Comparison of ENCODE assay signal across 8 cellular contexts in genomic region chr14:69615471-69616407, GRCh38. TPM values are rescaled to one million over a fixed set of nuclear protein-coding genes. Genes with fewer than 3 reads are reported as not detected.
A peak's percentile ranks its signal among the peaks of the same experiment; 100 is the strongest.
DNase-seq lines count a peak whose midpoint lies in the region; ATAC-seq and TF ChIP-seq lines count a peak whose summit lies in the region.

No MANE protein-coding gene starts in this region.

- no peaks in the 10 kb centered on the region for H3K27me3 Mint-ChIP-seq in activated naive CD8-positive, alpha-beta T cell treated with anti-CD3 and anti-CD28 coated beads, Interleukin-2, amount 50 U/mL, for 24 hours

- DNase-seq in AG04449 (ENCODE audit: low read depth, low spot score) (no peak), NCI-H2196 treated with DMSO at 0.1 percent for 48 hours (lab: John Stamatoyannopoulos, UW; ENCODE audit: unreplicated experiment) (peak; percentile 59), left ventricle myocardium inferior (no peak), H7 (no peak)
- DNase-seq in activated naive CD8-positive, alpha-beta T cell treated with anti-CD3 and anti-CD28 coated beads, Interleukin-2, amount 50 U/mL, for 24 hours: no peak

- intact Hi-C loops in left ventricle myocardium inferior (cut with micrococcal nuclease): no loop called here

- ATAC-seq in GM18517 (IDR thresholded peaks at IDR 0.05; ENCODE audit: unreplicated experiment) (peak; percentile 69), HG02973 (IDR thresholded peaks at IDR 0.05; ENCODE audit: unreplicated experiment) (peak; percentile 42)
- peak; percentile 31 for ATAC-seq in activated naive CD8-positive, alpha-beta T cell treated with anti-CD3 and anti-CD28 coated beads, Interleukin-2, amount 50 U/mL, for 24 hours

- H3K4me3 ChIP-seq in AG04449 (ENCODE audit: low read depth, low read length): peak overlapping the region; percentile 45
- H3K4me3 ChIP-seq in left ventricle myocardium inferior: peak overlapping the region; percentile 49
- peak overlapping the region in 3 of 7 experiments; percentile 4 to 16 (median 11) for H3K4me3 ChIP-seq in skin epidermis
- H3K4me3 ChIP-seq in H7 (ENCODE audit: insufficient read depth, low read depth, low read length): no peak overlapping the region

- H3K9me3 Mint-ChIP-seq in activated naive CD8-positive, alpha-beta T cell treated with anti-CD3 and anti-CD28 coated beads, Interleukin-2, amount 50 U/mL, for 24 hours: no peaks in the 10 kb centered on the region

- TF ChIP-seq CTCF in AG04449 (IDR thresholded peaks at IDR 0.05; ENCODE audit: insufficient read depth, low read length, missing control alignments) (no peak), left ventricle myocardium inferior (IDR thresholded peaks at IDR 0.05; ENCODE audit: borderline replicate concordance) (peak; percentile 42)

- no peaks in the 10 kb centered on the region for H3K27me3 ChIP-seq in left ventricle myocardium inferior (ENCODE audit: low read depth)
- H3K27me3 ChIP-seq in H7 (ENCODE audit: control insufficient read depth, insufficient read depth, low read length): peaks cover 3% of the 10 kb centered on the region

- H3K36me3 ChIP-seq in left ventricle myocardium inferior: no peaks in the 10 kb centered on the region
- H3K36me3 ChIP-seq in H7 (replicated peaks; ENCODE audit: control insufficient read depth, insufficient read depth, low read length): no peaks in the 10 kb centered on the region

- H3K27ac ChIP-seq in left ventricle myocardium inferior (replicated peaks): peak overlapping the region; percentile 99
- H3K27ac ChIP-seq in skin epidermis: peak overlapping the region in 20 of 21 experiments; percentile 56 to 98 (median 76)

- peak overlapping the region; percentile 96 for H3K4me3 Mint-ChIP-seq in activated naive CD8-positive, alpha-beta T cell treated with anti-CD3 and anti-CD28 coated beads, Interleukin-2, amount 50 U/mL, for 24 hours

- peak overlapping the region; percentile 97 for H3K27ac Mint-ChIP-seq in activated naive CD8-positive, alpha-beta T cell treated with anti-CD3 and anti-CD28 coated beads, Interleukin-2, amount 50 U/mL, for 24 hours

- POLR2A ChIA-PET in AG04449 (lab: Yijun Ruan, JAX): no interaction called here

- peaks cover 18% of the 10 kb centered on the region for H3K36me3 Mint-ChIP-seq in activated naive CD8-positive, alpha-beta T cell treated with anti-CD3 and anti-CD28 coated beads, Interleukin-2, amount 50 U/mL, for 24 hours (ENCODE audit: low read depth)

- peaks cover 87% of the 10 kb centered on the region for H3K4me1 Mint-ChIP-seq in activated naive CD8-positive, alpha-beta T cell treated with anti-CD3 and anti-CD28 coated beads, Interleukin-2, amount 50 U/mL, for 24 hours

- no peaks in the 10 kb centered on the region for H3K9me3 ChIP-seq in left ventricle myocardium inferior (replicated peaks)

- H3K4me1 ChIP-seq in left ventricle myocardium inferior: peaks cover 92% of the 10 kb centered on the region

- CTCF ChIA-PET in AG04449 (lab: Yijun Ruan, JAX): interaction anchor here (1.1 to 7.8 kb wide), 4 partner anchors 9 to 95 kb away, joined by 3 to 39 read pairs (median 4); no protein-coding TSS in a partner anchor

RNA-seq across cellular contexts. Expression of gene SUSD6, which starts 4.3 kb away (rescaled TPM):
- total RNA-seq in left ventricle myocardium inferior: 23.9 TPM
- total RNA-seq in H7 (2014; rRNA removed; shearing (Covaris generic)): 0.70 and 1.1 TPM in 2 replicates

RNA-seq across cellular contexts. Expression of gene CCDC177, which starts 41.1 kb away (rescaled TPM):
- total RNA-seq in left ventricle myocardium inferior: not detected
- 0.04 and 0.17 TPM in 2 replicates for total RNA-seq in H7 (2014; rRNA removed; shearing (Covaris generic))

Comparison
In these comparisons a context has a peak if more than half of its experiments do, and no peak if none do; other contexts are left out.
1. RNA of gene SUSD6, which starts 4.3 kb away (total RNA-seq): 23.9 TPM in left ventricle myocardium inferior (single experiment); 0.70 to 1.1 TPM in H7; every median in the first group is over 10 times any median in the second.
2. Peak in every context shown above with its lines, with median percentiles within 50 percentile points of each other: ATAC-seq.